ENCODE assay signal across 19 cellular contexts in genomic region chr4:8842614-8843013, GRCh38. TPM values are rescaled to one million over a fixed set of nuclear protein-coding genes. Genes with fewer than 3 reads are reported as not detected.
DNase-seq lines count a peak whose midpoint lies in the region; ATAC-seq, FAIRE-seq and TF ChIP-seq lines count a peak whose summit lies in the region.
"Had no signal": no experiment of that assay in that cellular context is flagged by ENCODE, and none has a peak within 500 bp of the region (broad histone marks: within the 10 kb centered on the region; RNA-seq: fewer than 3 reads in every experiment).

No MANE protein-coding gene starts in this region.

- H3K27ac ChIP-seq in HEK293 (ENCODE audit: extremely low read depth, low read depth, low read length) (no peak overlapping the region), lower lobe of right lung (no peak overlapping the region)
- H3K27ac ChIP-seq: GM23248 had no signal

- no peak overlapping the region for H3K4me3 ChIP-seq in HEK293 (ENCODE audit: low read depth, low read length)
- no peak overlapping the region for H3K4me3 ChIP-seq in lower lobe of right lung
- H3K4me3 ChIP-seq: GM23248 had no signal

- H3K27me3 ChIP-seq in lower lobe of right lung (ENCODE audit: low read depth) = peaks cover 15% of the 10 kb centered on the region

- no peaks in the 10 kb centered on the region for H3K36me3 ChIP-seq in HEK293 (ENCODE audit: control insufficient read depth in 2 of 2, insufficient read depth in 1 of 2, low read length in 2 of 2)
- no peaks in the 10 kb centered on the region for H3K36me3 ChIP-seq in lower lobe of right lung

- H3K9me3 ChIP-seq in HEK293 (ENCODE audit: control insufficient read depth, insufficient read depth, low read depth, low read length) = no peaks in the 10 kb centered on the region
- H3K9me3 ChIP-seq in lower lobe of right lung = no peaks in the 10 kb centered on the region

- POLR2A ChIA-PET in HEK293 (lab: Yijun Ruan, JAX) = no interaction called here

- peak; percentile 3 for DNase-seq in D341Med (ENCODE audit: low spot score)
- peak; percentile 8 for DNase-seq in lower lobe of right lung
- no peak for DNase-seq in RCC 7860 (ENCODE audit: low spot score)
- no peak for DNase-seq in putamen (ENCODE audit: low spot score)
- no peak for DNase-seq in activated CD8-positive, alpha-beta memory T cell treated with anti-CD3 and anti-CD28 coated beads for 24 hours
- DNase-seq: C1 segment of cervical spinal cord; Calu3; CD4-positive, alpha-beta memory T cell; COR-L47; DMS153; DND-41; GM23248; H7; HCEC 1CT had no signal

- ATAC-seq in lower lobe of right lung = no peak

- no peaks in the 10 kb centered on the region for H3K4me1 ChIP-seq in HEK293 (ENCODE audit: control insufficient read depth, insufficient read depth, low read length)
- no peaks in the 10 kb centered on the region for H3K4me1 ChIP-seq in lower lobe of right lung

- TF ChIP-seq CTCF in HEK293 (tag by site-specific recombination; IDR thresholded peaks at IDR 0.05) (no peak), lower lobe of right lung (IDR thresholded peaks at IDR 0.05) (no peak)

- intact Hi-C loops in lower lobe of right lung (cut with DNase I) = no loop called here

- no peak for FAIRE-seq in RCC 7860 (lab: Jason Lieb, UNC)
- FAIRE-seq: G401.6, GM12892, H1 had no signal

- CTCF ChIA-PET in HEK293 (lab: Yijun Ruan, JAX) = no interaction called here

TF ChIP-seq in HEK293, 187 proteins besides CTCF, POLR2A, EP300 and RAD21:
- TF ChIP-seq ZNF513 (tag by site-specific recombination; IDR thresholded peaks at IDR 0.05) = peak; percentile 68
- TF ChIP-seq ZNF785 (tag by site-specific recombination; IDR thresholded peaks at IDR 0.05) = no peak
- no peak for TF ChIP-seq WT1 (tag by site-specific recombination; IDR thresholded peaks at IDR 0.05)
- TF ChIP-seq ZNF776 (tag by site-specific recombination; IDR thresholded peaks at IDR 0.05; ENCODE audit: borderline replicate concordance) = no peak
- no peak for TF ChIP-seq ZNF76 (tag by site-specific recombination; IDR thresholded peaks at IDR 0.05; ENCODE audit: borderline replicate concordance, low read depth)

RNA-seq across cellular contexts. Expression of gene HMX1, which starts 29.0 kb away (rescaled TPM):
- not detected for total RNA-seq in lower lobe of right lung
- total RNA-seq: A172; Calu3; CD4-positive, alpha-beta memory T cell; GM23248 had no signal

Comparison
In these comparisons a context has a peak if more than half of its experiments do, and no peak if none do; other contexts are left out.
1. DNase-seq: peak in D341Med (single experiment) and lower lobe of right lung (single experiment); none in RCC 7860 (single experiment), putamen (single experiment) and activated CD8-positive, alpha-beta memory T cell treated with anti-CD3 and anti-CD28 coated beads for 24 hours (single experiment).